ENCODE assay signal across 1 cellular context in genomic region chr14:31944256-31945073, GRCh38.
TF ChIP-seq lines count a peak whose summit lies in the region.

No MANE protein-coding gene starts in this region.

TF ChIP-seq in HepG2, 621 proteins besides CTCF, POLR2A, EP300 and RAD21 (continued from another document and continues in another):
- TF ChIP-seq ZBTB3 (CRISPR knock-in tag; IDR thresholded peaks at IDR 0.05; ENCODE audit: borderline replicate concordance, low read depth) (no peak), FOXP4 (CRISPR knock-in tag; IDR thresholded peaks at IDR 0.05) (peak; percentile 78; the same call in 1 of the 2 replicates), MLLT10 (CRISPR knock-in tag; IDR thresholded peaks at IDR 0.05) (no peak), PAF1 (CRISPR knock-in tag; IDR thresholded peaks at IDR 0.05) (no peak), TP53 (CRISPR knock-in tag; conservative IDR thresholded peaks at IDR 0.05) (peak; percentile 75; the same call in 1 of the 2 replicates), ATF5 (CRISPR knock-in tag; IDR thresholded peaks at IDR 0.05; ENCODE audit: low read depth) (no peak), IRF2 (CRISPR knock-in tag; IDR thresholded peaks at IDR 0.05) (peak; percentile 52; the same call in 1 of the 2 replicates), ZNF34 (CRISPR knock-in tag; IDR thresholded peaks at IDR 0.05; ENCODE audit: borderline replicate concordance) (peak; percentile 82; the same call in 1 of the 2 replicates), STAT6 (CRISPR knock-in tag; IDR thresholded peaks at IDR 0.05; ENCODE audit: borderline replicate concordance) (no peak), ELF1 (CRISPR knock-in tag; IDR thresholded peaks at IDR 0.05) (peak; percentile 47), SMAD3 (CRISPR knock-in tag; IDR thresholded peaks at IDR 0.05) (0 out of 2 replicates have a peak, but pooled peaks have one; percentile 33), HOXA5 (CRISPR knock-in tag; IDR thresholded peaks at IDR 0.05) (peak; percentile 75), MAX (IDR thresholded peaks at IDR 0.05) (peak; percentile 23), ZNF777 (CRISPR knock-in tag; IDR thresholded peaks at IDR 0.05) (0 out of 2 replicates have a peak, but pooled peaks have one; percentile 23), ZNF280D (CRISPR knock-in tag; IDR thresholded peaks at IDR 0.05) (peak; percentile 78; the same call in 1 of the 2 replicates), TBX2 (CRISPR knock-in tag; IDR thresholded peaks at IDR 0.05; ENCODE audit: borderline replicate concordance) (peak; percentile 66), AGO2 (optimal IDR thresholded peaks at IDR 0.05; ENCODE audit: low read depth, low read length) (peak; percentile 45), ZNF674 (CRISPR knock-in tag; IDR thresholded peaks at IDR 0.05; ENCODE audit: low read depth) (no peak), NONO (IDR thresholded peaks at IDR 0.05) (no peak), NONO (CRISPR knock-in tag; conservative IDR thresholded peaks at IDR 0.05) (no peak), XRCC5 (optimal IDR thresholded peaks at IDR 0.05; ENCODE audit: low read length) (peak; percentile 63), ZNF619 (CRISPR knock-in tag; IDR thresholded peaks at IDR 0.05) (no peak), POLR2G (IDR thresholded peaks at IDR 0.05; ENCODE audit: low read depth, low read length) (peak; percentile 76), MBD4 (IDR thresholded peaks at IDR 0.05; ENCODE audit: borderline replicate concordance, low read length) (no peak), ZNF766 (CRISPR knock-in tag; IDR thresholded peaks at IDR 0.05; ENCODE audit: borderline replicate concordance) (peak; percentile 76; the same call in 1 of the 2 replicates), SIN3A (IDR thresholded peaks at IDR 0.05; ENCODE audit: borderline replicate concordance, low read depth, low read length) (peak; percentile 70; the same call in 1 of the 2 replicates), NCOA5 (CRISPR knock-in tag; IDR thresholded peaks at IDR 0.05) (no peak), HIVEP1 (CRISPR knock-in tag; IDR thresholded peaks at IDR 0.05) (no peak), ZMYM4 (CRISPR knock-in tag; IDR thresholded peaks at IDR 0.05) (peak; percentile 71), ZFP36 (IDR thresholded peaks at IDR 0.05; ENCODE audit: borderline replicate concordance, low read depth, low read length, partially characterized antibody) (no peak), ZBTB20 (CRISPR knock-in tag; IDR thresholded peaks at IDR 0.05; ENCODE audit: borderline replicate concordance, low read depth) (peak; percentile 97), SP1 (IDR thresholded peaks at IDR 0.05) (no peak), SP1 (CRISPR knock-in tag; IDR thresholded peaks at IDR 0.05) (no peak), HOXA7 (CRISPR knock-in tag; IDR thresholded peaks at IDR 0.05) (no peak), ZNF678 (CRISPR knock-in tag; IDR thresholded peaks at IDR 0.05) (no peak), ZNF350 (CRISPR knock-in tag; IDR thresholded peaks at IDR 0.05; ENCODE audit: borderline replicate concordance, low read depth) (no peak; the same call in 1 of the 2 replicates), KLF6 (CRISPR knock-in tag; IDR thresholded peaks at IDR 0.05) (peak; percentile 93), ZNF784 (CRISPR knock-in tag; IDR thresholded peaks at IDR 0.05; ENCODE audit: borderline replicate concordance) (no peak), BCL6 (CRISPR knock-in tag; IDR thresholded peaks at IDR 0.05) (peak; percentile 68), ZNF580 (CRISPR knock-in tag; IDR thresholded peaks at IDR 0.05; ENCODE audit: borderline replicate concordance, low read depth) (peak; percentile 89; the same call in 1 of the 2 replicates), ZNF800 (CRISPR knock-in tag; IDR thresholded peaks at IDR 0.05) (0 out of 2 replicates have a peak, but pooled peaks have one; percentile 45), ZNF383 (CRISPR knock-in tag; IDR thresholded peaks at IDR 0.05; ENCODE audit: borderline replicate concordance) (no peak), IRF9 (CRISPR knock-in tag; IDR thresholded peaks at IDR 0.05; ENCODE audit: borderline replicate concordance) (0 out of 2 replicates have a peak, but pooled peaks have one; percentile 68), SRSF9 (IDR thresholded peaks at IDR 0.05; ENCODE audit: borderline replicate concordance, insufficient read depth, low read depth, low read length, poor library complexity, severe bottlenecking) (no peak), HMGXB3 (CRISPR knock-in tag; IDR thresholded peaks at IDR 0.05; ENCODE audit: borderline replicate concordance) (peak; percentile 52), IKZF4 (CRISPR knock-in tag; IDR thresholded peaks at IDR 0.05; ENCODE audit: borderline replicate concordance, low read depth, not compliant biosample characterization) (peak; percentile 49), SOX5 (CRISPR knock-in tag; IDR thresholded peaks at IDR 0.05; ENCODE audit: borderline replicate concordance) (peak; percentile 72; the same call in 1 of the 2 replicates), REL (CRISPR knock-in tag; conservative IDR thresholded peaks at IDR 0.05) (no peak)
